Comparison of ENCODE assay signal across 1 cellular context in the genomic region with DNA sequence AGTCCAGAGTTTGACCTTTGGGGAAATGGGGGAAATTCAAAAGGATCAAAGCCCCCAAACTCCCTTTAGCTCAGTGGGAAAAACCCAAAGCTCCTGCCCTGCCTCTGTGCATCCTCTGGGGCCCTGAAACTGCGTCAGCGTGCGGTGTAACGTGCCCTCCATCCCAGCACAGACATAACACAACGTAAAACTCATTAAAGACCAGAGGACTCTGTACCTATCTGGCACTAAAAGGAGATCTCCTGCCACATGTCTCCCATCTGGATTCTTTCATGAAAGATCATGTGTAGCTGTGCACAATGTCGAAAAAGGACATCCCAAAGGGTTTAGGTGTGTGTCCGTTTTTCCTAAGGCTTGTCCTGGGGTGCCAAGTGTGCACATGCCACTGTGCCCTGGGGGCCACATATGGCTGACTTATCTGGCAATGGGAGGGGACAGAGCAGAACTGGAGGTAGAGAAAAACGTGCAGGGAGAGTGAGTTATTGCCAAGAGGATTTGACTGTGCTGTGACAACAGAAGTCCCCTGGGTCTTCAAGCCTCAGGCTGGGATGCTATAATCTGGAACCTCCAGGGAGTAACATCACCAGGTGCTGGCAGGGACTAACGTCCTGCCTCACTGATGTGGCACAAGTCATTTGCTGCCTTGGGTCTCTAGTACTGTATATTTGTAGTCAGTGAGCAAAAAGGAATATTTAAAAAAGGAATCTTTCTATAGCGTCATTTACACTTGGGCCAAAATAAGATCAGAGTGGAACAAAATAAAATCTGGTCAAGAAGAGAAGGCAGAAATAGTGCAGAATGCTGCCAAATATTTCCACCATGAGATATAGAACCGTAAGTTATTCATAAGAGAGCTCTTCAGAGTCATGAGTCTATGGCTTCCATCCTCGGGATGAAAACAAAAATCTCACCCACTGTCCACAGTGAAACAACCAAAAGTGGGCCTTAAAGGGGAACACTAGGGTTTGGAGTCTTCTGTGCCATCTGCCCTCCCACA.
TF ChIP-seq lines count a peak whose summit lies in the region.

No MANE protein-coding gene starts in this region.

TF ChIP-seq in SK-N-SH, 30 proteins besides CTCF, POLR2A, EP300 and RAD21 (continued from another document):
- TF ChIP-seq, protein P1, sequence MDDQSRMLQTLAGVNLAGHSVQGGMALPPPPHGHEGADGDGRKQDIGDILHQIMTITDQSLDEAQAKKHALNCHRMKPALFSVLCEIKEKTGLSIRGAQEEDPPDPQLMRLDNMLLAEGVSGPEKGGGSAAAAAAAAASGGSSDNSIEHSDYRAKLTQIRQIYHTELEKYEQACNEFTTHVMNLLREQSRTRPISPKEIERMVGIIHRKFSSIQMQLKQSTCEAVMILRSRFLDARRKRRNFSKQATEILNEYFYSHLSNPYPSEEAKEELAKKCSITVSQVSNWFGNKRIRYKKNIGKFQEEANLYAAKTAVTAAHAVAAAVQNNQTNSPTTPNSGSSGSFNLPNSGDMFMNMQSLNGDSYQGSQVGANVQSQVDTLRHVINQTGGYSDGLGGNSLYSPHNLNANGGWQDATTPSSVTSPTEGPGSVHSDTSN (IDR thresholded peaks at IDR 0.05) = no peak
- no peak for TF ChIP-seq YY1 (IDR thresholded peaks at IDR 0.05; ENCODE audit: low read depth)
- TF ChIP-seq SMC3 (IDR thresholded peaks at IDR 0.05; ENCODE audit: low read depth, low read length) = no peak
- no peak for TF ChIP-seq TEAD4 (IDR thresholded peaks at IDR 0.05; ENCODE audit: borderline replicate concordance, insufficient read depth)
- TF ChIP-seq MEF2A (IDR thresholded peaks at IDR 0.05; ENCODE audit: borderline replicate concordance, low read depth) = no peak
- TF ChIP-seq RXRA (IDR thresholded peaks at IDR 0.05; ENCODE audit: borderline replicate concordance, low read depth) = no peak
TF ChIP-seq in SK-N-SH: peak in this region for 0.
